ENCODE assay signal across 1 cellular context in the genomic region with DNA sequence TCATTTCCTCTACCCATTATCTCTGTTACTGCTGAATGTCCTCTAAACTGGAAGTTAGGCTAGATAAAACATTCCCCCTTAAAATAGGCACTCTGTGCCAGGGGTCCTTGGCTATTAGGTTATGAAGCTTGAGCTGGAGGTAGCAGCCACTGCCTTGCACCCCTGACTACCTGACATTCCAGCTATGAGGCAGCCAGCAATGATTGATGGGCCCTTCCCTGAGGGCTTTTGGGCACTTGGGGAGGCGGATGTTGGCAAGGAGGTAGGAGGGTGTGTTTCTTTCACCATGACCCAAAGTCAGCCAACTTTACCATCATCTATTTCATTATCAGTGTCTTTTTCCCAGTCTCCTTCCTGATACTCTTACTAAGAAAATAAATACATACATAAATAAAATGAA.
TF ChIP-seq lines count a peak whose summit lies in the region.

No MANE protein-coding gene starts in this region.

TF ChIP-seq in HepG2, 621 proteins besides CTCF, POLR2A, EP300 and RAD21:
- TF ChIP-seq RBM22 (optimal IDR thresholded peaks at IDR 0.05; ENCODE audit: low read length) = peak; percentile 69
- no peak for TF ChIP-seq YEATS2 (CRISPR knock-in tag; IDR thresholded peaks at IDR 0.05; ENCODE audit: borderline replicate concordance)
